In the genomic region with DNA sequence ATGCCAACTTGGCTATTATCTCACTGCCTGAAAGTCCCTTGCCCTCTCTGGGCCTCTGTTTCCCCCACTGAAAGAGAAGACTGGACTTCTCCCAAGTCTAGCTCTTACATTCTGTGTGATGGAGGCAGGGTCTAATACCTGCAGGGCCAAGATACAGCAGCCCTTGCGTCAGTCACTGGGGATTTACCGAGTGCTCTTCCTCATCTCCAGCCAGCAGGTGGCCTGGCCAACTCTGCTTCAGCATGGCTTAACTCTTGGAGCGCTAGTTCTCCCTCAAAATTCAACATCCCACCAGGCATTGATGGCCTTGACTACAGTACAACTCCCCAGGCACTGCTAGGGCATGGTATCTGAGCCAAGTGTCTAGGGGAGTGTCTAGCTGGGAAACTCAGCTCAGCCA, we compare ENCODE assay signal across 27 cellular contexts. TPM values are rescaled to one million over a fixed set of nuclear protein-coding genes. Genes with fewer than 3 reads are reported as not detected.
DNase-seq lines count a peak whose midpoint lies in the region; ATAC-seq and TF ChIP-seq lines count a peak whose summit lies in the region.
"Had no signal": no experiment of that assay in that cellular context is flagged by ENCODE, and none has a peak within 500 bp of the region (broad histone marks: within the 10 kb centered on the region; RNA-seq: fewer than 3 reads in every experiment).

No MANE protein-coding gene starts in this region.

- no peaks in the 10 kb centered on the region for H3K9me3 Mint-ChIP-seq in CD4-positive, alpha-beta T cell
- no peaks in the 10 kb centered on the region for H3K9me3 Mint-ChIP-seq in neural crest cell
- H3K9me3 Mint-ChIP-seq: activated CD4-positive, alpha-beta T cell treated with anti-CD3 and anti-CD28 coated beads, Interleukin-2, amount 10 ng/mL, durations not matched to agents 7 days and 5 days; stimulated activated naive B cell treated with anti-CD40 and anti-IgM and Interleukin-4, amounts not matched to agents 10 μg/mL and 1 μg/mL and 100 μg/mL, for 72 hours had no signal

- CTCF ChIA-PET in CD4-positive, alpha-beta T cell (lab: Charles Lee), result interaction anchor here (1.3 kb wide), 1 partner anchor 16 kb away, joined by 4 read pairs; no protein-coding TSS in a partner anchor

- H3K4me3 ChIP-seq in smooth muscle cell, result no peak overlapping the region
- H3K4me3 ChIP-seq: SK-N-MC, thoracic aorta, vagina had no signal

- peak overlapping the region; percentile 58 for H3K4me3 Mint-ChIP-seq in CD4-positive, alpha-beta T cell
- H3K4me3 Mint-ChIP-seq in neural crest cell, result peak overlapping the region; percentile 39
- H3K4me3 Mint-ChIP-seq: activated CD4-positive, alpha-beta T cell treated with anti-CD3 and anti-CD28 coated beads, Interleukin-2, amount 10 ng/mL, durations not matched to agents 7 days and 5 days; stimulated activated naive B cell treated with anti-CD40 and anti-IgM and Interleukin-4, amounts not matched to agents 10 μg/mL and 1 μg/mL and 100 μg/mL, for 72 hours had no signal

- ATAC-seq in CD4-positive, alpha-beta T cell (ENCODE audit: poor library complexity), result no peak
- ATAC-seq in GM18858 (IDR thresholded peaks at IDR 0.05; ENCODE audit: unreplicated experiment), result no peak
- ATAC-seq: stimulated activated naive B cell treated with anti-CD40 and anti-IgM and Interleukin-4, amounts not matched to agents 10 μg/mL and 1 μg/mL and 100 μg/mL, for 72 hours had no signal

- peaks cover 6% of the 10 kb centered on the region for H3K4me1 ChIP-seq in smooth muscle cell (ENCODE audit: low read depth)

- H3K4me2 ChIP-seq in smooth muscle cell, result no peak overlapping the region

- H4K20me1 ChIP-seq in smooth muscle cell (ENCODE audit: low read depth), result no peaks in the 10 kb centered on the region

- peaks cover 41% of the 10 kb centered on the region for H3K27me3 Mint-ChIP-seq in CD4-positive, alpha-beta T cell
- peaks cover 38% of the 10 kb centered on the region for H3K27me3 Mint-ChIP-seq in neural crest cell (ENCODE audit: low read depth)

- DNase-seq in CD4-positive, alpha-beta T cell, result no peak
- DNase-seq in HuH-7 (ENCODE audit: low spot score) (peak; percentile 49), neural crest cell (ENCODE audit: low read depth, low spot score) (no peak), COR-L47 (lab: John Stamatoyannopoulos, UW) (no peak), smooth muscle cell (lab: John Stamatoyannopoulos, UW; ENCODE audit: unreplicated experiment) (no peak), NCI-H510A treated with DMSO at 0.1 percent for 48 hours (lab: John Stamatoyannopoulos, UW) (no peak)
- DNase-seq: activated CD4-positive, alpha-beta T cell treated with anti-CD3 and anti-CD28 coated beads, Interleukin-2, amount 10 ng/mL, durations not matched to agents 7 days and 5 days; activated naive CD4-positive, alpha-beta T cell; activated T-cell treated with anti-CD3 and anti-CD28 coated beads, Interleukin-2, amount 50 U/mL, for 48 hours; amniotic stem cell; cortex of kidney; NCI-H1694; NCI-H2171 treated with DMSO at 0.1 percent for 48 hours; NCI-H526; stimulated activated CD4-positive, alpha-beta T cell treated with anti-CD3 and anti-CD28 coated beads, Interleukin-12 subunit alpha, Interleukin-12 subunit beta, amount 100 ng/mL, for 4 hours; stimulated activated CD4-positive, alpha-beta T cell treated with anti-CD3 and anti-CD28 coated beads, Interleukin-4, amount 100 ng/mL, for 24 hours; stimulated activated naive B cell treated with anti-CD40 and anti-IgM and Interleukin-4, amounts not matched to agents 10 μg/mL and 1 μg/mL and 100 μg/mL, for 72 hours; T-helper 2 cell had no signal

- H3K4me1 Mint-ChIP-seq in CD4-positive, alpha-beta T cell (ENCODE audit: low read depth), result no peaks in the 10 kb centered on the region
- H3K4me1 Mint-ChIP-seq in neural crest cell, result peaks cover 39% of the 10 kb centered on the region
- H3K4me1 Mint-ChIP-seq: activated CD4-positive, alpha-beta T cell treated with anti-CD3 and anti-CD28 coated beads, Interleukin-2, amount 10 ng/mL, durations not matched to agents 7 days and 5 days had no signal

- H3K27me3 ChIP-seq in CD4-positive, alpha-beta T cell (ENCODE audit: control insufficient read depth, insufficient read depth, low read length), result peaks cover 6% of the 10 kb centered on the region
- H3K27me3 ChIP-seq in smooth muscle cell (ENCODE audit: low read depth), result peaks cover 9% of the 10 kb centered on the region
- H3K27me3 ChIP-seq: vagina had no signal

- POLR2A ChIA-PET in CD4-positive, alpha-beta T cell (lab: Charles Lee), result no interaction called here

- H3K79me2 ChIP-seq in smooth muscle cell (ENCODE audit: low read depth), result no peaks in the 10 kb centered on the region

- H3K27ac Mint-ChIP-seq in CD4-positive, alpha-beta T cell, result no peak overlapping the region
- H3K27ac Mint-ChIP-seq in neural crest cell (ENCODE audit: unreplicated experiment), result no peak overlapping the region
- H3K27ac Mint-ChIP-seq: activated CD4-positive, alpha-beta T cell treated with anti-CD3 and anti-CD28 coated beads, Interleukin-2, amount 10 ng/mL, durations not matched to agents 7 days and 5 days; stimulated activated naive B cell treated with anti-CD40 and anti-IgM and Interleukin-4, amounts not matched to agents 10 μg/mL and 1 μg/mL and 100 μg/mL, for 72 hours had no signal

- no peak overlapping the region for H2AFZ ChIP-seq in smooth muscle cell (ENCODE audit: low read depth)

- H3F3A ChIP-seq in smooth muscle cell (ENCODE audit: low read depth), result no peaks in the 10 kb centered on the region

- H3K9ac ChIP-seq in smooth muscle cell (ENCODE audit: low read depth), result no peak overlapping the region

- 82% methylated on average over 3 of the region's 3 CpGs for WGBS in smooth muscle cell (ENCODE audit: low lambda C conversion rate)

- H3K36me3 Mint-ChIP-seq in CD4-positive, alpha-beta T cell (ENCODE audit: low read depth), result no peaks in the 10 kb centered on the region
- no peaks in the 10 kb centered on the region for H3K36me3 Mint-ChIP-seq in neural crest cell (ENCODE audit: low read depth)
- H3K36me3 Mint-ChIP-seq: stimulated activated naive B cell treated with anti-CD40 and anti-IgM and Interleukin-4, amounts not matched to agents 10 μg/mL and 1 μg/mL and 100 μg/mL, for 72 hours had no signal

- no peaks in the 10 kb centered on the region for H3K36me3 ChIP-seq in smooth muscle cell (ENCODE audit: low read depth)
- H3K36me3 ChIP-seq: thoracic aorta, vagina had no signal

- no peak overlapping the region for H3K27ac ChIP-seq in CD4-positive, alpha-beta T cell (ENCODE audit: low read depth, low read length)
- H3K27ac ChIP-seq in cingulate gyrus (ENCODE audit: low read depth, low read length), result peak overlapping the region; percentile 94
- no peak overlapping the region for H3K27ac ChIP-seq in smooth muscle cell (ENCODE audit: low read depth)
- H3K27ac ChIP-seq: SK-N-MC, thoracic aorta, vagina had no signal

- TF ChIP-seq CTCF in CD4-positive, alpha-beta T cell (IDR thresholded peaks at IDR 0.05), result no peak
- TF ChIP-seq CTCF in neural crest cell (conservative IDR thresholded peaks at IDR 0.05), result no peak
- TF ChIP-seq CTCF in smooth muscle cell (IDR thresholded peaks at IDR 0.05; ENCODE audit: borderline replicate concordance, insufficient read depth, poor library complexity, severe bottlenecking), result no peak

- intact Hi-C loops in CD4-positive, alpha-beta T cell (cut with DNase I, micrococcal nuclease), result loop anchor here in 1 of 2 experiments (5.0 kb wide), 1 partner anchor 158 kb away; a partner anchor contains a TSS

- H3K9me3 ChIP-seq in CD4-positive, alpha-beta T cell (ENCODE audit: control insufficient read depth, low read length), result no peaks in the 10 kb centered on the region
- H3K9me3 ChIP-seq in smooth muscle cell (replicated peaks; ENCODE audit: low read depth), result no peaks in the 10 kb centered on the region
- H3K9me3 ChIP-seq: thoracic aorta, vagina had no signal

RNA-seq across cellular contexts. Expression of a gene that starts 19.9 kb away (rescaled TPM):
- 10 to 100 TPM; 28.8 to 30.0 TPM for total RNA-seq in CD4-positive, alpha-beta T cell
- total RNA-seq in neural crest cell, result 97.4 and 102 TPM in 2 replicates
- total RNA-seq in smooth muscle cell, result 25.4 and 45.0 TPM in 2 replicates
- 15.8 and 20.6 TPM in 2 replicates for polyA plus RNA-seq in smooth muscle cell

RNA-seq across cellular contexts. Expression of a gene that starts 46.1 kb away (rescaled TPM):
- total RNA-seq in CD4-positive, alpha-beta T cell, result 1 to 10 TPM; 1.6 to 1.7 TPM
- total RNA-seq in neural crest cell (0.05 and 0.11 TPM in 2 replicates), smooth muscle cell (not detected in 2 replicates)
- polyA plus RNA-seq in smooth muscle cell, result not detected in 2 replicates
- total RNA-seq: bronchial epithelial cell, endothelial cell of umbilical vein, HT-29 had no signal
- polyA plus RNA-seq: AG04450 had no signal
